1 cellular context compared by ENCODE assay signal in the genomic region with DNA sequence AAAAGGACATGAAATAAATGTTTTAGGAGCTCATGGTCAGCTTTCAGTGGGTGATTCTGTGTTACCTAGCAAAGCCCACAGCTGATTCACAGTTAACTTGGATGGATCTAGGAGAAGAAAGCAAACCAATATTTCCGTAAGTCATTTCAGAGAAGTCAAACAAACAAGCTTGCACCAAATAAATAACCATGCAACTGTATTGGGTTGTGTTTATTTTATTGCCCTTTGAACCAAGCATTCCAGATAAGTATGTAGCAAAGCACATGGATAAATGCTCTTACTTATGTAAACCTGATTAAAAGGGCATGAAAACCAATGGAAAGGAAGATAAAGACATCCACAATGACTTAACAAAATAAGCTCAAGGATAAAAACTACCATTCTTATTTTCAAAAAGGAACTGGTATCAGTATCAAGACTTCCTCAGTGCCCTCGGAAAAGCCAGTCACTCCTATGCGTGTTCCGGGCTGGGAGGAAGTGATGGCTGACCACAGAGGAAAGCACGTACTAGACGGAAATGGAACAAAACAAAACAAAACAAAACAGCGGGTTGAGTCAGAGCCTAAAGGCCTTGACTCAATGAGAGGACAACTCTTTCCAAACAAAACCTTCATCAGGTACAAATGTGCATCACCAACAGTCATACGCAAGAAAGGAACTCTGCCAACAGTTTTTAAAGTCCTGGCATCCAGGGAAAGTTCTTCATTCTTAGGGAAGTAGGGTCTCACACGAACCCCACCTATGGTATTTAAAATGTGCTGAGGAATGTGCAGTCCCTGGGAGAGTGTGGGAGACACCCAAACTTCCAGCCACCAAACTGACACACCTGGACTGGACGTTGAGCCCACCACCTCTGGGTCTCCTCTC.
TF ChIP-seq lines count a peak whose summit lies in the region.

No MANE protein-coding gene starts in this region.

TF ChIP-seq in HepG2, 621 proteins besides CTCF, POLR2A, EP300 and RAD21 (continued from another document):
- TF ChIP-seq, protein P1, sequence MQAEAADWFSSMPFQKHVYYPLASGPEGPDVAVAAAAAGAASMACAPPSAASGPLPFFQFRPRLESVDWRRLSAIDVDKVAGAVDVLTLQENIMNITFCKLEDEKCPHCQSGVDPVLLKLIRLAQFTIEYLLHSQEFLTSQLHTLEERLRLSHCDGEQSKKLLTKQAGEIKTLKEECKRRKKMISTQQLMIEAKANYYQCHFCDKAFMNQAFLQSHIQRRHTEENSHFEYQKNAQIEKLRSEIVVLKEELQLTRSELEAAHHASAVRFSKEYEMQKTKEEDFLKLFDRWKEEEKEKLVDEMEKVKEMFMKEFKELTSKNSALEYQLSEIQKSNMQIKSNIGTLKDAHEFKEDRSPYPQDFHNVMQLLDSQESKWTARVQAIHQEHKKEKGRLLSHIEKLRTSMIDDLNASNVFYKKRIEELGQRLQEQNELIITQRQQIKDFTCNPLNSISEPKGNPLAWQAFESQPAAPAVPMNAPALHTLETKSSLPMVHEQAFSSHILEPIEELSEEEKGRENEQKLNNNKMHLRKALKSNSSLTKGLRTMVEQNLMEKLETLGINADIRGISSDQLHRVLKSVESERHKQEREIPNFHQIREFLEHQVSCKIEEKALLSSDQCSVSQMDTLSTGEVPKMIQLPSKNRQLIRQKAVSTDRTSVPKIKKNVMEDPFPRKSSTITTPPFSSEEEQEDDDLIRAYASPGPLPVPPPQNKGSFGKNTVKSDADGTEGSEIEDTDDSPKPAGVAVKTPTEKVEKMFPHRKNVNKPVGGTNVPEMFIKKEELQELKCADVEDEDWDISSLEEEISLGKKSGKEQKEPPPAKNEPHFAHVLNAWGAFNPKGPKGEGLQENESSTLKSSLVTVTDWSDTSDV (CRISPR knock-in tag; IDR thresholded peaks at IDR 0.05), result no peak
- TF ChIP-seq RARA (CRISPR knock-in tag; IDR thresholded peaks at IDR 0.05), result peak; percentile 9; the same call in 1 of the 2 replicates
- no peak for TF ChIP-seq U2AF2 (IDR thresholded peaks at IDR 0.05; ENCODE audit: low read depth, low read length)
- no peak for TF ChIP-seq GRHL1 (CRISPR knock-in tag; conservative IDR thresholded peaks at IDR 0.05)
- TF ChIP-seq YY1 (IDR thresholded peaks at IDR 0.05; ENCODE audit: insufficient read depth, insufficient replicate concordance, low read depth, low read length), result no peak
- TF ChIP-seq, protein P2, sequence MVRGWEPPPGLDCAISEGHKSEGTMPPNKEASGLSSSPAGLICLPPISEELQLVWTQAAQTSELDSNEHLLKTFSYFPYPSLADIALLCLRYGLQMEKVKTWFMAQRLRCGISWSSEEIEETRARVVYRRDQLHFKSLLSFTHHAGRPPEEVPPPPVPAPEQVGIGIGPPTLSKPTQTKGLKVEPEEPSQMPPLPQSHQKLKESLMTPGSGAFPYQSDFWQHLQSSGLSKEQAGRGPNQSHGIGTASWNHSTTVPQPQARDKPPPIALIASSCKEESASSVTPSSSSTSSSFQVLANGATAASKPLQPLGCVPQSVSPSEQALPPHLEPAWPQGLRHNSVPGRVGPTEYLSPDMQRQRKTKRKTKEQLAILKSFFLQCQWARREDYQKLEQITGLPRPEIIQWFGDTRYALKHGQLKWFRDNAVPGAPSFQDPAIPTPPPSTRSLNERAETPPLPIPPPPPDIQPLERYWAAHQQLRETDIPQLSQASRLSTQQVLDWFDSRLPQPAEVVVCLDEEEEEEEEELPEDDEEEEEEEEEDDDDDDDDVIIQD (CRISPR knock-in tag; IDR thresholded peaks at IDR 0.05; ENCODE audit: low read depth), result peak; percentile 41; the same call in 1 of the 2 replicates
- TF ChIP-seq ASH2L (IDR thresholded peaks at IDR 0.05; ENCODE audit: insufficient read length, low read depth, low read length), result peak; percentile 62
